Comparison of ENCODE assay signal across 2 cellular contexts in the genomic region with DNA sequence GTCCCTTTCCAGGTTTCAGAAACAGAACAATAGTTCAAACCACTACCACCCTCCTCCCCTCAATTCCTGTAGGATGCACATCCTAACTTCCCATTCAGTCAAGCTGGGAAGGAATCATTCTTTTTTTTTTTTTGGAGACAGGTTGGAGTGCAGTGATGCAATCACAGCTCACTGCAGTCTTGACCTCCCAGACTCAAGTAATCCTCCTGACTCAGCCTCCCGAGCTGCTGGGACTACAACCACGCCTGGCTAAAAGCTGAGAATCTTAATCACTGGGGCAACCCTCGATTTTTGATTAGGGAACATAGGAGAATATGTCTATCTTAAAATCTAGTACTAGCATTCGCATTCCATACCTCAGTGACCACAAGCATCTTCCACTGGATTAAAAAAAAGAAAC.
TF ChIP-seq lines count a peak whose summit lies in the region.

No MANE protein-coding gene starts in this region.

TF ChIP-seq in IMR-90, 13 proteins besides CTCF, POLR2A, EP300 and RAD21 (continued from another document):
- TF ChIP-seq, protein P1, sequence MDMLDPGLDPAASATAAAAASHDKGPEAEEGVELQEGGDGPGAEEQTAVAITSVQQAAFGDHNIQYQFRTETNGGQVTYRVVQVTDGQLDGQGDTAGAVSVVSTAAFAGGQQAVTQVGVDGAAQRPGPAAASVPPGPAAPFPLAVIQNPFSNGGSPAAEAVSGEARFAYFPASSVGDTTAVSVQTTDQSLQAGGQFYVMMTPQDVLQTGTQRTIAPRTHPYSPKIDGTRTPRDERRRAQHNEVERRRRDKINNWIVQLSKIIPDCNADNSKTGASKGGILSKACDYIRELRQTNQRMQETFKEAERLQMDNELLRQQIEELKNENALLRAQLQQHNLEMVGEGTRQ (IDR thresholded peaks at IDR 0.05; ENCODE audit: low read depth, low read length), result no peak

TF ChIP-seq in SK-N-SH treated with all-trans-retinoic acid at 6 μM for 48 hours, 23 proteins besides CTCF, POLR2A, EP300 and RAD21 (continued from another document):
- no peak for TF ChIP-seq POU6F1 (CRISPR knock-in tag; IDR thresholded peaks at IDR 0.05; ENCODE audit: borderline replicate concordance, low read depth)
- no peak for TF ChIP-seq TOX (CRISPR knock-in tag; IDR thresholded peaks at IDR 0.05; ENCODE audit: borderline replicate concordance)
- TF ChIP-seq SNAI2 (CRISPR knock-in tag; IDR thresholded peaks at IDR 0.05), result no peak
- TF ChIP-seq TCF4 (CRISPR knock-in tag; IDR thresholded peaks at IDR 0.05; ENCODE audit: borderline replicate concordance), result no peak
- TF ChIP-seq CSDC2 (CRISPR knock-in tag; IDR thresholded peaks at IDR 0.05), result no peak
- no peak for TF ChIP-seq CSRNP3 (CRISPR knock-in tag; IDR thresholded peaks at IDR 0.05)
- TF ChIP-seq ZNF70 (CRISPR knock-in tag; IDR thresholded peaks at IDR 0.05), result no peak
- TF ChIP-seq ISL1 (CRISPR knock-in tag; IDR thresholded peaks at IDR 0.05), result no peak
- TF ChIP-seq ZFP30 (CRISPR knock-in tag; IDR thresholded peaks at IDR 0.05), result no peak
- no peak for TF ChIP-seq ZNF8 (CRISPR knock-in tag; IDR thresholded peaks at IDR 0.05)
- no peak for TF ChIP-seq GLIS3 (CRISPR knock-in tag; IDR thresholded peaks at IDR 0.05)
- TF ChIP-seq RARB (CRISPR knock-in tag; IDR thresholded peaks at IDR 0.05), result no peak
